In the genomic region with DNA sequence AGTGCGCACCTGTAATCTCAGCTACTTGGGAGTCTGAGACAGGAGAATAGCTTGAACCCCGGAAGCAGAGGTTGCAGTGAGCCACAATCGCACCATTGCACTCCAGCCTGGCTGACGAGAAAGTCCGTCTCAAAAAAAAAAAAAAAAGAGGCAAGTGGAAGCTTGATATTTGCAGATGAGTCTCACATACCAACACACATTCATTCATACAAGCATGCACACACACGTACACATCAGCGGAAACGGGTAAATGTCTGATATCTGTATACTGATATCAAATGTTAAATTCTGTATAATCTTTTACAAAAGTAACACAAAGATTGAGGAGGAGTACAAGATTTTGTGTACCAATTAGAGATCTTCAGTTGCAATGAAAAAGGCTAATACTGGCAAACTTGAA, we compare ENCODE assay signal across 20 cellular contexts.
"Had no signal": no experiment of that assay in that cellular context is flagged by ENCODE, and none has a peak within 500 bp of the region (broad histone marks: within the 10 kb centered on the region; RNA-seq: fewer than 3 reads in every experiment).

No MANE protein-coding gene starts in this region.

- H3K27me3 ChIP-seq: MG63, SJSA1 had no signal

- H3K9me3 ChIP-seq: SJSA1 had no signal

- DNase-seq: KBM-7, MG63, NCI-H1092, NCI-H1105 treated with DMSO at 0.1 percent for 48 hours, NCI-H1417 treated with DMSO at 0.1 percent for 48 hours, NCI-H146, NCI-H1694 treated with DMSO at 0.1 percent for 48 hours, NCI-H1930, NCI-H2081, NCI-H2107, NCI-H2227 treated with DMSO at 0.1 percent for 48 hours, NCI-H524 treated with DMSO at 0.1 percent for 48 hours, NCI-H69, NCI-H774, PC-3, Right ventricle myocardium superior, SIG-M5 had no signal

- H3K4me3 ChIP-seq: MG63, SJSA1, SK-N-MC had no signal

- H3K36me3 ChIP-seq: MG63, SJSA1 had no signal

- H3K4me1 ChIP-seq: SJSA1 had no signal

- H3K27ac ChIP-seq: SJSA1, SK-N-MC had no signal

- ATAC-seq: Panc1, PC-3 had no signal
